Comparison of ENCODE assay signal across 1 cellular context in genomic region chr9:95511232-95511951, GRCh38.
TF ChIP-seq lines count a peak whose summit lies in the region.

No MANE protein-coding gene starts in this region.

TF ChIP-seq in HepG2, 621 proteins besides CTCF, POLR2A, EP300 and RAD21 (continued from another document and continues in another):
- TF ChIP-seq ZNF646 (CRISPR knock-in tag; IDR thresholded peaks at IDR 0.05) (no peak), ZNF235 (CRISPR knock-in tag; IDR thresholded peaks at IDR 0.05; ENCODE audit: borderline replicate concordance) (no peak), SRY (CRISPR knock-in tag; IDR thresholded peaks at IDR 0.05) (0 out of 2 replicates have a peak, but pooled peaks have one; percentile 32), ZNF614 (CRISPR knock-in tag; IDR thresholded peaks at IDR 0.05; ENCODE audit: borderline replicate concordance) (no peak; the same call in 1 of the 2 replicates), PHF8 (CRISPR knock-in tag; IDR thresholded peaks at IDR 0.05) (peak; percentile 66; the same call in 1 of the 2 replicates), BRD4 (CRISPR knock-in tag; IDR thresholded peaks at IDR 0.05) (0 out of 2 replicates have a peak, but pooled peaks have one; percentile 13), PBX2 (CRISPR knock-in tag; IDR thresholded peaks at IDR 0.05) (no peak), SALL1 (CRISPR knock-in tag; IDR thresholded peaks at IDR 0.05) (peak; percentile 24; the same call in 1 of the 2 replicates), CCDC6 (CRISPR knock-in tag; IDR thresholded peaks at IDR 0.05) (peak; percentile 48; the same call in 1 of the 2 replicates), ZNF225 (CRISPR knock-in tag; IDR thresholded peaks at IDR 0.05) (peak; percentile 66; the same call in 1 of the 2 replicates), ZNF446 (CRISPR knock-in tag; IDR thresholded peaks at IDR 0.05) (no peak), TAF15 (IDR thresholded peaks at IDR 0.05; ENCODE audit: low read depth, low read length, poor library complexity, severe bottlenecking) (peak; percentile 43), PRPF4 (IDR thresholded peaks at IDR 0.05; ENCODE audit: low read depth, low read length, poor library complexity, severe bottlenecking) (no peak), ZNF891 (CRISPR knock-in tag; IDR thresholded peaks at IDR 0.05) (peak; percentile 49; the same call in 1 of the 2 replicates), MAZ (IDR thresholded peaks at IDR 0.05; ENCODE audit: borderline replicate concordance, low read depth, low read length) (no peak; the same call in 1 of the 2 replicates), MAZ (CRISPR knock-in tag; IDR thresholded peaks at IDR 0.05; ENCODE audit: low read depth) (peak; percentile 17), ZNF639 (CRISPR knock-in tag; conservative IDR thresholded peaks at IDR 0.05) (no peak), SRF (IDR thresholded peaks at IDR 0.05; ENCODE audit: low read depth, low read length) (no peak), ONECUT2 (CRISPR knock-in tag; IDR thresholded peaks at IDR 0.05) (0 out of 2 replicates have a peak, but pooled peaks have one; percentile 25), RBFOX2 (IDR thresholded peaks at IDR 0.05; ENCODE audit: low read depth, low read length) (no peak), ZNF562 (CRISPR knock-in tag; IDR thresholded peaks at IDR 0.05; ENCODE audit: borderline replicate concordance) (0 out of 2 replicates have a peak, but pooled peaks have one; percentile 20), ELF1 (CRISPR knock-in tag; IDR thresholded peaks at IDR 0.05) (0 out of 2 replicates have a peak, but pooled peaks have one; percentile 11), ZNF572 (CRISPR knock-in tag; IDR thresholded peaks at IDR 0.05) (no peak), KLF11 (CRISPR knock-in tag; IDR thresholded peaks at IDR 0.05) (no peak), ZNF710 (CRISPR knock-in tag; IDR thresholded peaks at IDR 0.05; ENCODE audit: borderline replicate concordance) (no peak), RERE (CRISPR knock-in tag; IDR thresholded peaks at IDR 0.05; ENCODE audit: low read depth) (no peak), ARID2 (CRISPR knock-in tag; IDR thresholded peaks at IDR 0.05; ENCODE audit: borderline replicate concordance) (no peak), EZH2 (conservative IDR thresholded peaks at IDR 0.05; ENCODE audit: low read depth, low read length) (no peak), CREB3 (CRISPR knock-in tag; IDR thresholded peaks at IDR 0.05) (no peak), JUNB (CRISPR knock-in tag; IDR thresholded peaks at IDR 0.05; ENCODE audit: borderline replicate concordance) (no peak), ZFY (CRISPR knock-in tag; IDR thresholded peaks at IDR 0.05) (0 out of 2 replicates have a peak, but pooled peaks have one; percentile 6), HNF4A (CRISPR knock-in tag; IDR thresholded peaks at IDR 0.05) (no peak), ZNF772 (CRISPR knock-in tag; IDR thresholded peaks at IDR 0.05) (0 out of 2 replicates have a peak, but pooled peaks have one; percentile 26), ZNF569 (CRISPR knock-in tag; IDR thresholded peaks at IDR 0.05; ENCODE audit: borderline replicate concordance) (no peak), ZFAT (CRISPR knock-in tag; conservative IDR thresholded peaks at IDR 0.05) (no peak), ZBTB8A (CRISPR knock-in tag; IDR thresholded peaks at IDR 0.05; ENCODE audit: borderline replicate concordance, low read depth) (no peak), REL (CRISPR knock-in tag; conservative IDR thresholded peaks at IDR 0.05) (peak; percentile 76), ZBTB44 (CRISPR knock-in tag; IDR thresholded peaks at IDR 0.05) (no peak), ZNF713 (CRISPR knock-in tag; IDR thresholded peaks at IDR 0.05) (no peak), AGO1 (IDR thresholded peaks at IDR 0.05; ENCODE audit: low read depth, low read length, poor library complexity, severe bottlenecking) (peak; percentile 67), ETV6 (CRISPR knock-in tag; conservative IDR thresholded peaks at IDR 0.05) (no peak), XRCC5 (optimal IDR thresholded peaks at IDR 0.05; ENCODE audit: low read length) (no peak), NFE2L2 (IDR thresholded peaks at IDR 0.05; ENCODE audit: low read length) (no peak), ZNF816 (CRISPR knock-in tag; IDR thresholded peaks at IDR 0.05; ENCODE audit: borderline replicate concordance) (peak; percentile 11; the same call in 1 of the 2 replicates), STAT5B (CRISPR knock-in tag; IDR thresholded peaks at IDR 0.05) (no peak)
- TF ChIP-seq, protein P1, sequence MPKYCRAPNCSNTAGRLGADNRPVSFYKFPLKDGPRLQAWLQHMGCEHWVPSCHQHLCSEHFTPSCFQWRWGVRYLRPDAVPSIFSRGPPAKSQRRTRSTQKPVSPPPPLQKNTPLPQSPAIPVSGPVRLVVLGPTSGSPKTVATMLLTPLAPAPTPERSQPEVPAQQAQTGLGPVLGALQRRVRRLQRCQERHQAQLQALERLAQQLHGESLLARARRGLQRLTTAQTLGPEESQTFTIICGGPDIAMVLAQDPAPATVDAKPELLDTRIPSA (CRISPR knock-in tag; IDR thresholded peaks at IDR 0.05; ENCODE audit: borderline replicate concordance) = no peak
